In the genomic region with DNA sequence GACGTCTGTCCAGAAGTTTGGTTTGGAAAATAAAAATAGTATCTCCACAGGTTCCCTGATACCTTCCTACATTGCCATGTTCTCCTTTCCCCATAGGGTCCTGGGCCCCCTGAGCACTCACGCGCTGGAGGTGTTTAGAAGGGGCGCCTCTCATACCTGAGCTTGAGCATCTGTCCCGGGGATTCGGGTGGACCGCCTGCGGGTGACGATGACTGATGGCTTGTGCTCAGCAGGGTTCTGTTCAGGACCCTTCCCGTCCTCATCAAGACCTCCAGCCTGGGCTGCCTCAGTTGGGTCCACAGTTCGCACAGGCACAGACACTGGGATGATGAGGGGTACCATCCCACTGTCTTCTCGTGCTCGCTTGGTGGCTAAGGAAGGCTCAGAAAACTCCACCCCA, we compare ENCODE assay signal across 29 cellular contexts. TPM values are rescaled to one million over a fixed set of nuclear protein-coding genes. Genes with fewer than 3 reads are reported as not detected.
DNase-seq lines count a peak whose midpoint lies in the region; ATAC-seq and TF ChIP-seq lines count a peak whose summit lies in the region.
"Had no signal": no experiment of that assay in that cellular context is flagged by ENCODE, and none has a peak within 500 bp of the region (broad histone marks: within the 10 kb centered on the region; RNA-seq: fewer than 3 reads in every experiment).

No MANE protein-coding gene starts in this region.

- H3K27me3 ChIP-seq in breast epithelium (no peaks in the 10 kb centered on the region), mammary epithelial cell (ENCODE audit: insufficient read depth, low read length) (no peaks in the 10 kb centered on the region)
- H3K27me3 ChIP-seq: BE2C, colonic mucosa, left lung had no signal

- H3K79me2 ChIP-seq in mammary epithelial cell (ENCODE audit: insufficient read depth, low read length), result peaks cover 84% of the 10 kb centered on the region
- peaks cover 51% of the 10 kb centered on the region for H3K79me2 ChIP-seq in OCI-LY7 (ENCODE audit: insufficient read depth, low read depth, low read length)

- H3K9me3 ChIP-seq in breast epithelium (no peaks in the 10 kb centered on the region), mammary epithelial cell (replicated peaks; ENCODE audit: insufficient read depth, low read length) (no peaks in the 10 kb centered on the region), OCI-LY7 (ENCODE audit: low read length) (no peaks in the 10 kb centered on the region)
- H3K9me3 ChIP-seq: BE2C, colonic mucosa, left lung, prostate gland had no signal

- no peak for TF ChIP-seq POLR2A in breast epithelium (IDR thresholded peaks at IDR 0.05)

- H3K36me3 Mint-ChIP-seq in WTC11 (peaks cover 14% of the 10 kb centered on the region), type B pancreatic cell (peaks cover 16% of the 10 kb centered on the region)
- peaks cover 0 to 63% (median 5%) of the 10 kb centered on the region in 3 donors for H3K36me3 Mint-ChIP-seq in naive thymus-derived CD8-positive, alpha-beta T cell

- in situ Hi-C loops in mammary epithelial cell (cut with MboI; ENCODE audit: low sequenced_read_pairs in 2 of 2), result no loop called here

- WGBS in mammary epithelial cell (ENCODE audit: low coverage, missing lambda C conversion rate), result 89% methylated on average over 13 of the region's 13 CpGs

- no peaks in the 10 kb centered on the region for H3K9me2 ChIP-seq in OCI-LY7 (ENCODE audit: insufficient read depth, low read length)

- POLR2A ChIA-PET in WTC11 (lab: Charles Lee), result no interaction called here
- POLR2A ChIA-PET in naive thymus-derived CD8-positive, alpha-beta T cell (lab: Charles Lee), result interaction anchor here (0.6 to 10.9 kb wide), 2 partner anchors 18 to 51 kb away, joined by 4 to 330 read pairs; a partner anchor contains a TSS
- POLR2A ChIA-PET in OCI-LY7 (lab: Charles Lee), result no interaction called here

- ATAC-seq in WTC11 (no peak), GM18517 (IDR thresholded peaks at IDR 0.05; ENCODE audit: unreplicated experiment) (no peak), HG02623 (IDR thresholded peaks at IDR 0.05; ENCODE audit: unreplicated experiment) (no peak)
- ATAC-seq in naive thymus-derived CD8-positive, alpha-beta T cell, result no peak
- ATAC-seq: activated CD4-positive, alpha-beta T cell treated with anti-CD3 and anti-CD28 coated beads for 36 hours; left lung; sciatic nerve had no signal

- H3K9ac ChIP-seq in mammary epithelial cell (ENCODE audit: insufficient read depth, low read length), result no peak overlapping the region

- no peak overlapping the region for H3K4me3 Mint-ChIP-seq in WTC11
- H3K4me3 Mint-ChIP-seq in naive thymus-derived CD8-positive, alpha-beta T cell, result no peak overlapping the region
- no peak overlapping the region for H3K4me3 Mint-ChIP-seq in type B pancreatic cell
- H3K4me3 Mint-ChIP-seq: activated CD4-positive, alpha-beta T cell treated with anti-CD3 and anti-CD28 coated beads for 36 hours had no signal

- H3K27ac Mint-ChIP-seq in WTC11 (peak overlapping the region; percentile 50; the same call in 1 of the 2 replicates), type B pancreatic cell (peak overlapping the region; percentile 23)
- H3K27ac Mint-ChIP-seq in naive thymus-derived CD8-positive, alpha-beta T cell, result peak overlapping the region in 7 of 10 donors; percentile 20 to 87 (median 68)
- H3K27ac Mint-ChIP-seq: activated CD4-positive, alpha-beta T cell treated with anti-CD3 and anti-CD28 coated beads for 36 hours had no signal

- intact Hi-C loops in breast epithelium (cut with DNase I; ENCODE audit: low total_unique reads), result no loop called here
- intact Hi-C loops in mammary epithelial cell (cut with micrococcal nuclease), result no loop called here
- intact Hi-C loops in OCI-LY7 (cut with micrococcal nuclease; ENCODE audit: unreplicated experiment), result no loop called here

- no peak for DNase-seq in breast epithelium (ENCODE audit: low spot score in 2 of 2)
- DNase-seq in mammary epithelial cell, result no peak
- no peak for DNase-seq in WTC11 (ENCODE audit: low spot score)
- DNase-seq in naive thymus-derived CD8-positive, alpha-beta T cell, result peak in 1 of 10 donors; percentile 26
- DNase-seq in type B pancreatic cell (ENCODE audit: extremely low spot score, unreplicated experiment), result no peak
- DNase-seq in OCI-LY7 (ENCODE audit: low spot score), result no peak
- DNase-seq: ACHN; activated CD4-positive, alpha-beta T cell treated with anti-CD3 and anti-CD28 coated beads for 36 hours; activated T-cell treated with anti-CD3 and anti-CD28 coated beads, Interleukin-2, amount 50 U/mL, for 48 hours; BE2C; colonic mucosa; COR-L47; DMS79; effector CD8-positive, alpha-beta T cell; head of caudate nucleus; islet precursor cell; left lung; mesendoderm; NCI-H146; NCI-H446; NCI-H82; stimulated activated CD4-positive, alpha-beta T cell treated with anti-CD3 and anti-CD28 coated beads, Interleukin-4, amount 100 ng/mL, for 1 hour; SW 1271; trophoblast cell had no signal

- H3K27ac ChIP-seq in breast epithelium (peak overlapping the region; percentile 19 to 25), mammary epithelial cell (ENCODE audit: insufficient read depth, low read depth, low read length) (no peak overlapping the region), OCI-LY7 (ENCODE audit: low read depth, low read length, poor library complexity, severe bottlenecking) (no peak overlapping the region)
- H3K27ac ChIP-seq: colonic mucosa, epithelial cell of prostate, prostate gland had no signal

- CTCF ChIA-PET in mammary epithelial cell (lab: Charles Lee; ENCODE audit: low non-redundant PET) (no interaction called here), WTC11 (lab: Charles Lee) (interaction anchor here (1.7 kb wide), 1 partner anchor 8 kb away, joined by 5 read pairs; no protein-coding TSS in a partner anchor), OCI-LY7 (lab: Charles Lee; ENCODE audit: unreplicated experiment) (no interaction called here)

- H3K4me2 ChIP-seq in mammary epithelial cell (ENCODE audit: insufficient read depth, low read depth, low read length) (no peak overlapping the region), OCI-LY7 (ENCODE audit: low read length) (no peak overlapping the region)

- peaks cover 3% of the 10 kb centered on the region for H4K20me1 ChIP-seq in mammary epithelial cell (ENCODE audit: insufficient read depth, low read length)
- peaks cover 17% of the 10 kb centered on the region for H4K20me1 ChIP-seq in OCI-LY7 (ENCODE audit: insufficient read depth, low read length)

- no peak overlapping the region for H3K4me3 ChIP-seq in breast epithelium
- H3K4me3 ChIP-seq in mammary epithelial cell (replicated peaks in 1 of 3; ENCODE audit: insufficient read depth in 1 of 3, low read depth in 2 of 3, low read length in 3 of 3), result no peak overlapping the region
- H3K4me3 ChIP-seq in OCI-LY7 (ENCODE audit: low read depth, low read length, poor library complexity, severe bottlenecking), result no peak overlapping the region
- H3K4me3 ChIP-seq: colonic mucosa, left lung, prostate gland had no signal

- H3K36me3 ChIP-seq in breast epithelium, result no peaks in the 10 kb centered on the region
- H3K36me3 ChIP-seq in mammary epithelial cell (ENCODE audit: insufficient read depth, low read length), result peaks cover 23% of the 10 kb centered on the region
- H3K36me3 ChIP-seq in OCI-LY7 (ENCODE audit: insufficient read depth, low read length), result peaks cover 86% of the 10 kb centered on the region

- H2AFZ ChIP-seq in mammary epithelial cell (ENCODE audit: low read depth, low read length) (no peak overlapping the region), OCI-LY7 (ENCODE audit: low read length) (no peak overlapping the region)

- dilution Hi-C loops in mammary epithelial cell (cut with HindIII; ENCODE audit: low sequenced_read_pairs), result no loop called here

- H3K4me1 Mint-ChIP-seq in WTC11, result peaks cover 19% of the 10 kb centered on the region
- H3K4me1 Mint-ChIP-seq in naive thymus-derived CD8-positive, alpha-beta T cell, result peaks cover 13 to 51% (median 28%) of the 10 kb centered on the region in 4 donors
- peaks cover 11% of the 10 kb centered on the region for H3K4me1 Mint-ChIP-seq in type B pancreatic cell (ENCODE audit: unreplicated experiment)

- BruUV-seq in mammary epithelial cell (replicated peaks; lab: Mats Ljungman, UMichigan) (no TSS peak), OCI-LY7 (replicated peaks; lab: Mats Ljungman, UMichigan) (no TSS peak)

- no peaks in the 10 kb centered on the region for H3K27me3 Mint-ChIP-seq in WTC11 (ENCODE audit: low read depth)
- no peaks in the 10 kb centered on the region for H3K27me3 Mint-ChIP-seq in naive thymus-derived CD8-positive, alpha-beta T cell
- no peaks in the 10 kb centered on the region for H3K27me3 Mint-ChIP-seq in type B pancreatic cell
- H3K27me3 Mint-ChIP-seq: activated CD4-positive, alpha-beta T cell treated with anti-CD3 and anti-CD28 coated beads for 36 hours had no signal

- TF ChIP-seq CTCF in breast epithelium (IDR thresholded peaks at IDR 0.05) (no peak), mammary epithelial cell (conservative IDR thresholded peaks at IDR 0.05 in 1 of 2, IDR thresholded peaks at IDR 0.05 in 1 of 2; ENCODE audit: extremely low read depth in 1 of 2, insufficient read depth in 1 of 2, low read depth in 1 of 2, low read length in 2 of 2) (no peak), WTC11 (IDR thresholded peaks at IDR 0.05) (no peak), type B pancreatic cell (conservative IDR thresholded peaks at IDR 0.05) (no peak), OCI-LY7 (conservative IDR thresholded peaks at IDR 0.05; ENCODE audit: low read length) (no peak)

- H3K4me1 ChIP-seq in breast epithelium, result peaks cover 25 to 27% of the 10 kb centered on the region in 2 donors
- peaks cover 29% of the 10 kb centered on the region for H3K4me1 ChIP-seq in mammary epithelial cell (ENCODE audit: insufficient read depth, low read length)
- H3K4me1 ChIP-seq in OCI-LY7 (ENCODE audit: insufficient read depth, low read length, poor library complexity, severe bottlenecking), result peaks cover 13% of the 10 kb centered on the region

- H3K9me3 Mint-ChIP-seq in WTC11 (no peaks in the 10 kb centered on the region), type B pancreatic cell (no peaks in the 10 kb centered on the region)
- peaks cover 0 to 1% (median 0%) of the 10 kb centered on the region in 9 donors for H3K9me3 Mint-ChIP-seq in naive thymus-derived CD8-positive, alpha-beta T cell

TF ChIP-seq in WTC11, 78 proteins besides CTCF, POLR2A, EP300 and RAD21 (continues in another document):
- TF ChIP-seq IRF2 (CRISPR knock-in tag; IDR thresholded peaks at IDR 0.05; ENCODE audit: borderline replicate concordance, low read depth) (no peak), TCF7 (CRISPR knock-in tag; IDR thresholded peaks at IDR 0.05; ENCODE audit: low read depth) (no peak), CBFB (CRISPR knock-in tag; IDR thresholded peaks at IDR 0.05; ENCODE audit: low read depth) (no peak)

RNA-seq across cellular contexts. Expression of gene PNMA1, which starts 22.7 kb away (rescaled TPM):
- total RNA-seq in breast epithelium (10 to 100 TPM; 12.1 to 19.3 (median 19.2) TPM), mammary epithelial cell (10 to 100 TPM; 15.7 to 30.5 TPM), WTC11 (2021) (46.0 to 50.2 TPM (median 49.6 TPM) in 3 replicates), type B pancreatic cell (ENCODE audit: low replicate concordance) (35.5 and 64.8 TPM in 2 replicates), OCI-LY7 (2022) (14.5 and 14.6 TPM in 2 replicates)
- 17.0 TPM for polyA plus RNA-seq in mammary epithelial cell
- polyA minus RNA-seq in mammary epithelial cell, result 33.6 TPM
- total RNA-seq in naive thymus-derived CD8-positive, alpha-beta T cell, result 10 to 100 TPM; 40.0 to 43.4 TPM
- polyA plus RNA-seq in naive thymus-derived CD8-positive, alpha-beta T cell, result 10 to 100 TPM; 31.6 to 37.2 (median 37.2) TPM
- total RNA-seq in OCI-LY7 (2014; rRNA removed; shearing (Covaris generic)), result 5.8 and 6.0 TPM in 2 replicates

Comparison
In these comparisons a context has a peak if more than half of its experiments do, and no peak if none do; other contexts are left out.
1. H3K27ac ChIP-seq: peak in breast epithelium (2 of 2); none in mammary epithelial cell (single experiment) and OCI-LY7 (single experiment).
2. Peak in every context shown above with its lines, with median percentiles within 50 percentile points of each other: H3K27ac Mint-ChIP-seq.